ENCODE assay signal across 12 cellular contexts in genomic region chr1:41681331-41682136, GRCh38.
DNase-seq lines count a peak whose midpoint lies in the region; ATAC-seq, FAIRE-seq and TF ChIP-seq lines count a peak whose summit lies in the region.
"Had no signal": no experiment of that assay in that cellular context is flagged by ENCODE, and none has a peak within 500 bp of the region (broad histone marks: within the 10 kb centered on the region; RNA-seq: fewer than 3 reads in every experiment).

No MANE protein-coding gene starts in this region.

- no peak overlapping the region for H3K4me3 ChIP-seq in AG09309 (ENCODE audit: control insufficient read depth, low read depth, low read length)
- H3K4me3 ChIP-seq in body of pancreas: no peak overlapping the region
- no peak overlapping the region for H3K4me3 ChIP-seq in right cardiac atrium (ENCODE audit: low read length)
- H3K4me3 ChIP-seq in small intestine (ENCODE audit: low read depth in 1 of 2, low read length in 2 of 2): no peak overlapping the region
- H3K4me3 ChIP-seq in coronary artery: no peak overlapping the region
- H3K4me3 ChIP-seq in adrenal gland: no peak overlapping the region

- ATAC-seq in body of pancreas: peak; percentile 47
- peak; percentile 35 to 66 for ATAC-seq in right cardiac atrium
- ATAC-seq in HG02885 (IDR thresholded peaks at IDR 0.05; ENCODE audit: poor library complexity, unreplicated experiment): no peak
- ATAC-seq: stimulated activated effector memory CD8-positive, alpha-beta T cell treated with anti-CD3 and anti-CD28 coated beads, Interleukin-12 subunit alpha, Interleukin-12 subunit beta, amount 100 ng/mL, for 72 hours had no signal

- H3K27ac ChIP-seq in body of pancreas (no peak overlapping the region), right cardiac atrium (ENCODE audit: low read length) (peak overlapping the region; percentile 65), small intestine (ENCODE audit: low read depth in 1 of 2, low read length in 1 of 2) (peak overlapping the region in 1 of 2 donors; percentile 11), coronary artery (peak overlapping the region in 1 of 2 donors; percentile 15), adrenal gland (peak overlapping the region in 1 of 5 donors; percentile 73)

- TF ChIP-seq POLR2A in body of pancreas (IDR thresholded peaks at IDR 0.05) (no peak), adrenal gland (IDR thresholded peaks at IDR 0.05) (no peak)

- FAIRE-seq in small intestine (lab: Jason Lieb, UNC): no peak

- H3K4me1 ChIP-seq in body of pancreas: no peaks in the 10 kb centered on the region
- peaks cover 32% of the 10 kb centered on the region for H3K4me1 ChIP-seq in right cardiac atrium (ENCODE audit: control insufficient read depth, insufficient read depth, low read length)
- H3K4me1 ChIP-seq in small intestine (ENCODE audit: control insufficient read depth in 2 of 2, insufficient read depth in 1 of 2, low read depth in 1 of 2, low read length in 1 of 2): peaks cover 0 to 5% of the 10 kb centered on the region in 2 donors
- peaks cover 0 to 10% of the 10 kb centered on the region in 2 donors for H3K4me1 ChIP-seq in adrenal gland (replicated peaks in 1 of 2)

- DNase-seq in AG09309 (ENCODE audit: low read depth): peak; percentile 28
- DNase-seq in GM04504 (ENCODE audit: low read depth): peak; percentile 42
- no peak for DNase-seq in body of pancreas
- DNase-seq in right cardiac atrium: peak in 1 of 3 donors; percentile 61
- no peak for DNase-seq in small intestine
- DNase-seq in coronary artery (ENCODE audit: low spot score): no peak
- no peak for DNase-seq in adrenal gland
- DNase-seq: CD8-positive, alpha-beta memory T cell; NCI-H187 treated with DMSO at 0.1 percent for 48 hours; occipital lobe had no signal

- TF ChIP-seq CTCF in AG09309 (IDR thresholded peaks at IDR 0.05; ENCODE audit: control insufficient read depth, insufficient read depth, low read depth, low read length, missing control alignments) (no peak), body of pancreas (IDR thresholded peaks at IDR 0.05) (no peak), coronary artery (IDR thresholded peaks at IDR 0.05) (no peak), adrenal gland (IDR thresholded peaks at IDR 0.05) (no peak)

- WGBS in body of pancreas, 2 donors: 81% methylated on average over 10 to 12 of the region's 12 CpGs
- 52% methylated on average over 12 of the region's 12 CpGs for WGBS in right cardiac atrium
- 69 to 77% (median 73%) methylated on average over 12 of the region's 12 CpGs for WGBS in small intestine, 3 donors
- 71 to 77% (median 75%) methylated on average over 12 of the region's 12 CpGs for WGBS in adrenal gland, 4 donors

- H3K27me3 ChIP-seq in body of pancreas: no peaks in the 10 kb centered on the region
- no peaks in the 10 kb centered on the region for H3K27me3 ChIP-seq in right cardiac atrium (ENCODE audit: control insufficient read depth, insufficient read depth)
- no peaks in the 10 kb centered on the region for H3K27me3 ChIP-seq in small intestine (ENCODE audit: control insufficient read depth in 2 of 2, insufficient read depth in 2 of 2, low read length in 2 of 2)
- H3K27me3 ChIP-seq in adrenal gland: no peaks in the 10 kb centered on the region

- no peaks in the 10 kb centered on the region for H3K9me3 ChIP-seq in body of pancreas
- H3K9me3 ChIP-seq in right cardiac atrium (ENCODE audit: control insufficient read depth, low read length): no peaks in the 10 kb centered on the region
- no peaks in the 10 kb centered on the region for H3K9me3 ChIP-seq in small intestine (ENCODE audit: control insufficient read depth, low read depth)
- H3K9me3 ChIP-seq in adrenal gland (replicated peaks in 1 of 3): no peaks in the 10 kb centered on the region

- H3K36me3 ChIP-seq in body of pancreas (replicated peaks in 1 of 2; ENCODE audit: insufficient read depth in 1 of 2, low read depth in 2 of 2): no peaks in the 10 kb centered on the region
- no peaks in the 10 kb centered on the region for H3K36me3 ChIP-seq in small intestine (ENCODE audit: control insufficient read depth in 2 of 2, insufficient read depth in 2 of 2, low read length in 2 of 2)
- H3K36me3 ChIP-seq in adrenal gland (replicated peaks in 1 of 2): no peaks in the 10 kb centered on the region

- intact Hi-C loops in body of pancreas (cut with DNase I) (no loop called here), right cardiac atrium (cut with DNase I) (no loop called here), adrenal gland (cut with DNase I) (no loop called here)

Comparison
In these comparisons a context has a peak if more than half of its experiments do, and no peak if none do; other contexts are left out.
1. DNase-seq: peak in AG09309 (single experiment) and GM04504 (single experiment); none in body of pancreas (0 of 4), small intestine (single experiment), coronary artery (single experiment) and adrenal gland (0 of 7).